8 cellular contexts compared by ENCODE assay signal in genomic region chr17:48626470-48627241, GRCh38. TPM values are rescaled to one million over a fixed set of nuclear protein-coding genes. Genes with fewer than 3 reads are reported as not detected.
DNase-seq lines count a peak whose midpoint lies in the region; ATAC-seq, FAIRE-seq and TF ChIP-seq lines count a peak whose summit lies in the region.

No MANE protein-coding gene starts in this region.

- CTCF ChIA-PET in T-cell (lab: Charles Lee), result interaction anchor here (0.6 to 1.9 kb wide), 6 partner anchors 9 to 552 kb away, joined by 3 to 7 read pairs (median 4); partner anchors contain the start of gene HOXB8 (in 1 of the 2)

- no peaks in the 10 kb centered on the region for H3K36me3 ChIP-seq in endodermal cell (ENCODE audit: control insufficient read depth, insufficient read depth, low read length)
- no peaks in the 10 kb centered on the region for H3K36me3 ChIP-seq in prostate gland

- peak; percentile 36 to 67 (median 48) for ATAC-seq in T-cell (replicated peaks in 1 of 4)

- no peak for FAIRE-seq in frontal cortex (lab: Jason Lieb, UNC)

- H3K27me3 Mint-ChIP-seq in T-cell (peaks cover 71 to 90% of the 10 kb centered on the region in 2 donors), endodermal cell (ENCODE audit: insufficient read depth) (peaks cover 99% of the 10 kb centered on the region), CD14-positive monocyte (ENCODE audit: low read depth in 3 of 3) (peaks cover 88 to 98% (median 95%) of the 10 kb centered on the region in 3 donors)

- intact Hi-C loops in CD14-positive monocyte (cut with micrococcal nuclease), result no loop called here
- intact Hi-C loops in prostate gland (cut with DNase I), result no loop called here

- H3K27me3 ChIP-seq in endodermal cell (ENCODE audit: control insufficient read depth, insufficient read depth, low read length, poor library complexity, severe bottlenecking) (peaks cover 100% of the 10 kb centered on the region), prostate gland (replicated peaks; ENCODE audit: insufficient read depth) (peaks cover 59% of the 10 kb centered on the region)

- 2% methylated on average over 10 to 33 of the region's 38 CpGs for WGBS in endodermal cell (ENCODE audit: insufficient coverage in 1 of 2, insufficient read length in 1 of 2), 2 experiments
- WGBS in prostate gland, result 3% methylated on average over 38 of the region's 38 CpGs

- H3K9me3 ChIP-seq in endodermal cell (ENCODE audit: control insufficient read depth, low read length) (peaks cover 7% of the 10 kb centered on the region), prostate gland (no peaks in the 10 kb centered on the region)

- H3K36me3 Mint-ChIP-seq in T-cell (no peaks in the 10 kb centered on the region), endodermal cell (ENCODE audit: low read depth) (no peaks in the 10 kb centered on the region), CD14-positive monocyte (no peaks in the 10 kb centered on the region)

- H3K4me1 ChIP-seq in endodermal cell (ENCODE audit: control insufficient read depth, insufficient read depth, low read length) (no peaks in the 10 kb centered on the region), prostate gland (replicated peaks) (peaks cover 9% of the 10 kb centered on the region)

- POLR2A ChIA-PET in T-cell (lab: Charles Lee), result interaction anchor here (0.6 to 0.7 kb wide), 4 partner anchors 9 to 547 kb away, joined by 3 to 7 read pairs (median 6); no protein-coding TSS in a partner anchor

- H3K4me1 Mint-ChIP-seq in T-cell (peaks cover 10 to 20% (median 18%) of the 10 kb centered on the region in 3 donors), endodermal cell (peaks cover 2% of the 10 kb centered on the region), CD14-positive monocyte (peaks cover 8% of the 10 kb centered on the region)

- no peak for TF ChIP-seq POLR2A in prostate gland (IDR thresholded peaks at IDR 0.05)

- H3K27ac ChIP-seq in endodermal cell (ENCODE audit: low read depth, low read length) (no peak overlapping the region), prostate gland (no peak overlapping the region)

- H3K27ac Mint-ChIP-seq in T-cell (no peak overlapping the region), endodermal cell (no peak overlapping the region), CD14-positive monocyte (peak overlapping the region in 1 of 7 donors; percentile 5)

- H3K9me3 Mint-ChIP-seq in T-cell, result no peaks in the 10 kb centered on the region
- H3K9me3 Mint-ChIP-seq in endodermal cell, result no peaks in the 10 kb centered on the region
- H3K9me3 Mint-ChIP-seq in CD14-positive monocyte, result peaks cover 0 to 12% (median 2%) of the 10 kb centered on the region in 7 donors

- peak; percentile 54 to 65 for DNase-seq in NCI-H2081 (lab: John Stamatoyannopoulos, UW)
- no peak for DNase-seq in NCI-H2081 treated with DMSO at 0.1 percent for 48 hours (lab: John Stamatoyannopoulos, UW)
- peak in 6 of 34 experiments; percentile 24 to 50 (median 32) for DNase-seq in T-cell
- DNase-seq in endodermal cell, result peak; percentile 81
- DNase-seq in stimulated activated CD4-positive, alpha-beta T cell treated with anti-CD3 and anti-CD28 coated beads, Interleukin-1b, Interleukin-23, amount 100 ng/mL, for 48 hours, result peak; percentile 47
- DNase-seq in frontal cortex (ENCODE audit: low spot score in 2 of 2), result no peak
- no peak for DNase-seq in CD14-positive monocyte (ENCODE audit: low spot score)
- DNase-seq in prostate gland (ENCODE audit: low spot score), result no peak

- no peak overlapping the region for H3K9ac ChIP-seq in endodermal cell (ENCODE audit: extremely low read depth, low read length, poor library complexity, severe bottlenecking)

- H3K4me3 Mint-ChIP-seq in T-cell (peak overlapping the region; percentile 66 to 77 (median 75)), endodermal cell (no peak overlapping the region), CD14-positive monocyte (peak overlapping the region in 1 of 2 donors; percentile 79)

- H3K4me3 ChIP-seq in endodermal cell (ENCODE audit: low read length) (no peak overlapping the region), prostate gland (peak overlapping the region in 1 of 2 donors; percentile 21)

- TF ChIP-seq CTCF in endodermal cell (conservative IDR thresholded peaks at IDR 0.05), result no peak
- TF ChIP-seq CTCF in CD14-positive monocyte (IDR thresholded peaks at IDR 0.05), result no peak
- no peak for TF ChIP-seq CTCF in prostate gland (IDR thresholded peaks at IDR 0.05)

RNA-seq across cellular contexts. Expression of gene HOXB9, which starts 0.5 kb away (rescaled TPM):
- total RNA-seq in T-cell (under 1 TPM in 4 of 5 donors, not detected in 1; 0.19 to 0.43 (median 0.30) TPM), endodermal cell (not detected), frontal cortex (not detected), prostate gland (under 1 TPM; 0.09 to 0.68 TPM)
- polyA plus RNA-seq in endodermal cell (2013, experiment 1 of 2), result 45.1 TPM
- 30.1 TPM for polyA plus RNA-seq in endodermal cell (2013, experiment 2 of 2)
- polyA plus RNA-seq in CD14-positive monocyte, result not detected

RNA-seq across cellular contexts. Expression of gene HOXB8, which starts 11.6 kb away (rescaled TPM):
- not detected for total RNA-seq in T-cell
- not detected for total RNA-seq in endodermal cell
- 10.3 TPM for polyA plus RNA-seq in endodermal cell (2013, experiment 1 of 2)
- 7.2 TPM for polyA plus RNA-seq in endodermal cell (2013, experiment 2 of 2)
- total RNA-seq in frontal cortex, result not detected
- polyA plus RNA-seq in CD14-positive monocyte, result not detected
- under 1 TPM; 0.09 to 0.97 TPM for total RNA-seq in prostate gland

RNA-seq across cellular contexts. Expression of gene HOXB7, which starts 15.8 kb away (rescaled TPM):
- total RNA-seq in T-cell, result under 1 TPM in 3 of 5 donors, not detected in 2; 0.47 to 0.66 (median 0.60) TPM
- total RNA-seq in endodermal cell, result not detected
- polyA plus RNA-seq in endodermal cell (2013, experiment 1 of 2), result 5.6 TPM
- polyA plus RNA-seq in endodermal cell (2013, experiment 2 of 2), result 6.0 TPM
- not detected for total RNA-seq in frontal cortex
- polyA plus RNA-seq in CD14-positive monocyte, result not detected
- total RNA-seq in prostate gland, result 1 to 10 TPM in 1 of 2 donors, under 1 TPM in 1; 0.73 to 3.4 TPM

RNA-seq across cellular contexts. Expression of gene HOXB6, which starts 21.9 kb away (rescaled TPM):
- total RNA-seq in T-cell, result under 1 TPM in 2 of 5 donors, not detected in 3; 0.16 to 0.33 TPM
- total RNA-seq in endodermal cell, result not detected
- polyA plus RNA-seq in endodermal cell (2013, experiment 1 of 2), result 14.4 TPM
- polyA plus RNA-seq in endodermal cell (2013, experiment 2 of 2), result 10.0 TPM
- not detected for total RNA-seq in frontal cortex
- not detected for polyA plus RNA-seq in CD14-positive monocyte
- total RNA-seq in prostate gland, result under 1 TPM; 0.27 to 0.40 TPM

RNA-seq across cellular contexts. Expression of gene HOXB5, which starts 33.1 kb away (rescaled TPM):
- total RNA-seq in T-cell, result not detected
- total RNA-seq in endodermal cell, result not detected
- polyA plus RNA-seq in endodermal cell (2013, experiment 1 of 2), result 5.3 TPM
- 2.5 TPM for polyA plus RNA-seq in endodermal cell (2013, experiment 2 of 2)
- not detected for total RNA-seq in frontal cortex
- polyA plus RNA-seq in CD14-positive monocyte, result not detected
- total RNA-seq in prostate gland, result 1 to 10 TPM in 1 of 2 donors, under 1 TPM in 1; 0.36 to 1.1 TPM

Comparison
In these comparisons a context has a peak if more than half of its experiments do, and no peak if none do; other contexts are left out.
1. DNase-seq: peak in NCI-H2081 (2 of 2), endodermal cell (single experiment) and stimulated activated CD4-positive, alpha-beta T cell treated with anti-CD3 and anti-CD28 coated beads, Interleukin-1b, Interleukin-23, amount 100 ng/mL, for 48 hours (single experiment); none in NCI-H2081 treated with DMSO at 0.1 percent for 48 hours (single experiment), frontal cortex (0 of 2), CD14-positive monocyte (single experiment) and prostate gland (single experiment).